ENCODE assay signal across 1 cellular context in the genomic region with DNA sequence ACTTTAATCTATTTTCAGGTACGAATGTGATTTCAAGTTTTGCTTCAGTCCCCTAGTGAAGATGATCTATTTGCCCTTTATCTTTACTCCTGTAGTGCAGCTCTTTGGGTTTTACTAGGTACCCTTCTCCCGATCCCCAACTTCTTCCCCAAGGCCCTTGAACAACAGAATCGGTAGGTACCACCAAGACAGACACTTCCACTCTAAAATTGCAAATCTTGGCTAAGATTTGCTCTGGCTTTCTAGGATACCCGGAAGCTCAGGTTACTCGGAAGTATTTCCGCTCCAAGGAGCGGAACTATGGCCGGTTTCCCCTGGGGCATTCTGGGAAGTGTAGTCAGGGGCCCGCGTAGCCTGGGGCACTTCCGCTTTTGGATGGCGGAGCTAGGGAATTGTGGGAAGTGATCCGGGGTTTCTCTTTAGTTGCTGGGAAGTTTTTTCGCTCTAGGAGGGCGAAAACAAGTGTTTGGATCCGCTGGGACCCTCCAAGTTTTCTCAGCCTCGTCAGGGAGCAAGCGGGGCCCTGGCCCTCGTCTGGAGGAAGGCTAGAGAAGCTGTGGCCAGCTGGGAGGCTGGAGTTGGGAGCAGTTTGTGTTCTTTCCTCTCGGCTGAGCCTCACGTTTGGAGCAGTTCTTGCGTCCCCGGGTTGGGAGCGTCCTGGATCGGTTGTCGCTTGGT.
TF ChIP-seq lines count a peak whose summit lies in the region.

No MANE protein-coding gene starts in this region.

TF ChIP-seq in K562, 482 proteins besides CTCF, POLR2A, EP300 and RAD21 (continued from another document and continues in another):
- TF ChIP-seq CHD7 (IDR thresholded peaks at IDR 0.05; ENCODE audit: low read depth, low read length) (no peak), CXXC5 (CRISPR knock-in tag; IDR thresholded peaks at IDR 0.05) (peak; percentile 68), ZNF449 (CRISPR knock-in tag; IDR thresholded peaks at IDR 0.05) (no peak), RBM22 (IDR thresholded peaks at IDR 0.05; ENCODE audit: low read depth, low read length, poor library complexity, severe bottlenecking) (no peak), POLR2AphosphoS2 (IDR thresholded peaks at IDR 0.05; ENCODE audit: low read length) (no peak), FOXA1 (IDR thresholded peaks at IDR 0.05; ENCODE audit: borderline replicate concordance) (no peak), CTBP1 (IDR thresholded peaks at IDR 0.05; ENCODE audit: borderline replicate concordance) (peak; percentile 52; the same call in 1 of the 2 replicates), PYGO2 (tag; IDR thresholded peaks at IDR 0.05) (0 out of 2 replicates have a peak, but pooled peaks have one; percentile 51), PHB2 (IDR thresholded peaks at IDR 0.05; ENCODE audit: low read depth) (no peak), ELK1 (CRISPR knock-in tag; IDR thresholded peaks at IDR 0.05) (no peak), ETV5 (CRISPR knock-in tag; IDR thresholded peaks at IDR 0.05; ENCODE audit: low read depth) (peak; percentile 69; the same call in 1 of the 2 replicates), E2F3 (CRISPR knock-in tag; IDR thresholded peaks at IDR 0.05) (no peak), ILK (tag; IDR thresholded peaks at IDR 0.05; ENCODE audit: borderline replicate concordance, low read depth) (no peak), ZNF274 (IDR thresholded peaks at IDR 0.05; ENCODE audit: borderline replicate concordance, low read depth, low read length) (no peak), ZNF561 (CRISPR knock-in tag; conservative IDR thresholded peaks at IDR 0.05) (no peak), CREB3L1 (IDR thresholded peaks at IDR 0.05; ENCODE audit: borderline replicate concordance, low read depth) (peak; percentile 68; the same call in 1 of the 2 replicates), PRPF4 (IDR thresholded peaks at IDR 0.05; ENCODE audit: insufficient read depth, low read depth, low read length, poor library complexity, severe bottlenecking) (no peak), FIP1L1 (IDR thresholded peaks at IDR 0.05; ENCODE audit: low read depth, low read length, poor library complexity, severe bottlenecking) (no peak), MBD2 (IDR thresholded peaks at IDR 0.05; ENCODE audit: borderline replicate concordance, low read depth) (peak; percentile 63; the same call in 1 of the 2 replicates), CHD4 (IDR thresholded peaks at IDR 0.05; ENCODE audit: insufficient read depth, insufficient replicate concordance, low read depth, low read length, poor library complexity, severe bottlenecking) (no peak), POLR2H (tag; IDR thresholded peaks at IDR 0.05; ENCODE audit: low read depth) (peak; percentile 69), POLR2AphosphoS5 (IDR thresholded peaks at IDR 0.05; ENCODE audit: control insufficient read depth, insufficient read depth, low read depth, low read length) (peak; percentile 65; the same call in 1 of the 2 replicates), HMG20A (CRISPR knock-in tag; conservative IDR thresholded peaks at IDR 0.05) (no peak), HNRNPUL1 (IDR thresholded peaks at IDR 0.05; ENCODE audit: low read length) (no peak), ELF4 (CRISPR knock-in tag; IDR thresholded peaks at IDR 0.05) (peak; percentile 65), ATF6 (CRISPR knock-in tag; IDR thresholded peaks at IDR 0.05) (no peak)
- TF ChIP-seq, protein P1, sequence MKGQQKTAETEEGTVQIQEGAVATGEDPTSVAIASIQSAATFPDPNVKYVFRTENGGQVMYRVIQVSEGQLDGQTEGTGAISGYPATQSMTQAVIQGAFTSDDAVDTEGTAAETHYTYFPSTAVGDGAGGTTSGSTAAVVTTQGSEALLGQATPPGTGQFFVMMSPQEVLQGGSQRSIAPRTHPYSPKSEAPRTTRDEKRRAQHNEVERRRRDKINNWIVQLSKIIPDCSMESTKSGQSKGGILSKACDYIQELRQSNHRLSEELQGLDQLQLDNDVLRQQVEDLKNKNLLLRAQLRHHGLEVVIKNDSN (CRISPR knock-in tag; IDR thresholded peaks at IDR 0.05), result no peak
- TF ChIP-seq, protein P2, sequence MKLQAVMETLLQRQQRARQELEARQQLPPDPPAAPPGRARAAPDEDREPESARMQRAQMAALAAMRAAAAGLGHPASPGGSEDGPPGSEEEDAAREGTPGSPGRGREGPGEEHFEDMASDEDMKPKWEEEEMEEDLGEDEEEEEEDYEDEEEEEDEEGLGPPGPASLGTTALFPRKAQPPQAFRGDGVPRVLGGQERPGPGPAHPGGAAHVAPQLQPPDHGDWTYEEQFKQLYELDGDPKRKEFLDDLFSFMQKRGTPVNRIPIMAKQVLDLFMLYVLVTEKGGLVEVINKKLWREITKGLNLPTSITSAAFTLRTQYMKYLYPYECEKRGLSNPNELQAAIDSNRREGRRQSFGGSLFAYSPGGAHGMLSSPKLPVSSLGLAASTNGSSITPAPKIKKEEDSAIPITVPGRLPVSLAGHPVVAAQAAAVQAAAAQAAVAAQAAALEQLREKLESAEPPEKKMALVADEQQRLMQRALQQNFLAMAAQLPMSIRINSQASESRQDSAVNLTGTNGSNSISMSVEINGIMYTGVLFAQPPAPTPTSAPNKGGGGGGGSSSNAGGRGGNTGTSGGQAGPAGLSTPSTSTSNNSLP (IDR thresholded peaks at IDR 0.05; ENCODE audit: borderline replicate concordance, low read depth, low read length), result no peak
- TF ChIP-seq, protein P3, sequence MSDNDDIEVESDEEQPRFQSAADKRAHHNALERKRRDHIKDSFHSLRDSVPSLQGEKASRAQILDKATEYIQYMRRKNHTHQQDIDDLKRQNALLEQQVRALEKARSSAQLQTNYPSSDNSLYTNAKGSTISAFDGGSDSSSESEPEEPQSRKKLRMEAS (CRISPR knock-in tag; IDR thresholded peaks at IDR 0.05), result no peak
- TF ChIP-seq, protein P4, sequence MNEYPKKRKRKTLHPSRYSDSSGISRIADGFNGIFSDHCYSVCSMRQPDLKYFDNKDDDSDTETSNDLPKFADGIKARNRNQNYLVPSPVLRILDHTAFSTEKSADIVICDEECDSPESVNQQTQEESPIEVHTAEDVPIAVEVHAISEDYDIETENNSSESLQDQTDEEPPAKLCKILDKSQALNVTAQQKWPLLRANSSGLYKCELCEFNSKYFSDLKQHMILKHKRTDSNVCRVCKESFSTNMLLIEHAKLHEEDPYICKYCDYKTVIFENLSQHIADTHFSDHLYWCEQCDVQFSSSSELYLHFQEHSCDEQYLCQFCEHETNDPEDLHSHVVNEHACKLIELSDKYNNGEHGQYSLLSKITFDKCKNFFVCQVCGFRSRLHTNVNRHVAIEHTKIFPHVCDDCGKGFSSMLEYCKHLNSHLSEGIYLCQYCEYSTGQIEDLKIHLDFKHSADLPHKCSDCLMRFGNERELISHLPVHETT (CRISPR knock-in tag; conservative IDR thresholded peaks at IDR 0.05 in 1 of 2, IDR thresholded peaks at IDR 0.05 in 1 of 2), result peak in 1 of 2 experiments; percentile 65; a peak in 1 of 4 replicates
